Comparison of ENCODE assay signal across 8 cellular contexts in the genomic region with DNA sequence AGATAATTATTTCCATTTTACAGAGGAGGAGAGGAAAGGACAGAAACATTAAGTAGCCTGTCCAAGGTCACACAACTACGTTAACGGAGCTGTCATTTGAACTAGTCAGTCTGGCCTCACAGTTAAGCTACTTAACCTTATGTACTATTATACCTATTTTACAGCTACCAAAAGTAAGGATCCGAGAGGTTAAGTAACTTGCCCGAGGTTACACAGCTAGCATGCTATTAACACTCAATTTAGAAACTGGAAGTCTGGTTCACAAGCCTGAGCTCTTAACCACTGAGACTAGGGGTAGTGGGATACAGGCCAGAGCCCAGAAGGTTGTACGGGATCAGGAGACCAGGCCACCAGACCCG. TPM values are rescaled to one million over a fixed set of nuclear protein-coding genes. Genes with fewer than 3 reads are reported as not detected.
DNase-seq lines count a peak whose midpoint lies in the region; ATAC-seq and TF ChIP-seq lines count a peak whose summit lies in the region.

No MANE protein-coding gene starts in this region.

- in situ Hi-C loops in astrocyte of the spinal cord (cut with HindIII; ENCODE audit: low sequenced_read_pairs) = no loop called here

- intact Hi-C loops in lower lobe of right lung (cut with DNase I) = no loop called here

- peaks cover 20% of the 10 kb centered on the region for H3K36me3 ChIP-seq in lower lobe of right lung

- peak overlapping the region; percentile 70 for H3K27ac Mint-ChIP-seq in activated T-cell treated with anti-CD3 and anti-CD28 coated beads, Interleukin-2, amount 50 U/mL, for 72 hours
- H3K27ac Mint-ChIP-seq in type B pancreatic cell = peak overlapping the region; percentile 93

- no peaks in the 10 kb centered on the region for H3K27me3 Mint-ChIP-seq in activated T-cell treated with anti-CD3 and anti-CD28 coated beads, Interleukin-2, amount 50 U/mL, for 72 hours (ENCODE audit: low read depth)
- no peaks in the 10 kb centered on the region for H3K27me3 Mint-ChIP-seq in type B pancreatic cell

- H3K36me3 Mint-ChIP-seq in activated T-cell treated with anti-CD3 and anti-CD28 coated beads, Interleukin-2, amount 50 U/mL, for 72 hours (ENCODE audit: insufficient read depth in 2 of 2) = peaks cover 2 to 8% of the 10 kb centered on the region in 2 donors
- H3K36me3 Mint-ChIP-seq in type B pancreatic cell = no peaks in the 10 kb centered on the region

- peaks cover 52% of the 10 kb centered on the region for H3K4me1 Mint-ChIP-seq in activated T-cell treated with anti-CD3 and anti-CD28 coated beads, Interleukin-2, amount 50 U/mL, for 72 hours (ENCODE audit: low read depth)
- H3K4me1 Mint-ChIP-seq in type B pancreatic cell (ENCODE audit: unreplicated experiment) = peaks cover 13% of the 10 kb centered on the region

- peaks cover 52% of the 10 kb centered on the region for H3K4me1 ChIP-seq in lower lobe of right lung

- ATAC-seq in activated T-cell treated with anti-CD3 and anti-CD28 coated beads, Interleukin-2, amount 50 U/mL, for 72 hours (replicated peaks in 1 of 2) = no peak
- ATAC-seq in lower lobe of right lung (no peak), HG03039 (IDR thresholded peaks at IDR 0.05; ENCODE audit: unreplicated experiment) (no peak), HG02642 (IDR thresholded peaks at IDR 0.05; ENCODE audit: poor library complexity, unreplicated experiment) (no peak)

- H3K4me3 Mint-ChIP-seq in activated T-cell treated with anti-CD3 and anti-CD28 coated beads, Interleukin-2, amount 50 U/mL, for 72 hours = peak overlapping the region; percentile 75 to 78
- peak overlapping the region; percentile 95 for H3K4me3 Mint-ChIP-seq in type B pancreatic cell

- H3K9me3 ChIP-seq in lower lobe of right lung = no peaks in the 10 kb centered on the region

- DNase-seq in activated T-cell treated with anti-CD3 and anti-CD28 coated beads, Interleukin-2, amount 50 U/mL, for 72 hours = no peak
- no peak for DNase-seq in activated T-cell treated with anti-CD3 and anti-CD28 coated beads for 4 hours
- DNase-seq in astrocyte of the spinal cord (ENCODE audit: low read depth, low spot score) = no peak
- DNase-seq in lower lobe of right lung = no peak
- no peak for DNase-seq in type B pancreatic cell (ENCODE audit: extremely low spot score, unreplicated experiment)
- no peak for DNase-seq in NCI-H1694 treated with DMSO at 0.1 percent for 48 hours (lab: John Stamatoyannopoulos, UW)

- TF ChIP-seq CTCF in astrocyte of the spinal cord (IDR thresholded peaks at IDR 0.05; ENCODE audit: low read depth, low read length) (no peak), lower lobe of right lung (IDR thresholded peaks at IDR 0.05) (no peak), type B pancreatic cell (conservative IDR thresholded peaks at IDR 0.05) (no peak)

- peak overlapping the region; percentile 98 for H3K27ac ChIP-seq in lower lobe of right lung

- no peaks in the 10 kb centered on the region for H3K9me3 Mint-ChIP-seq in activated T-cell treated with anti-CD3 and anti-CD28 coated beads, Interleukin-2, amount 50 U/mL, for 72 hours
- no peaks in the 10 kb centered on the region for H3K9me3 Mint-ChIP-seq in type B pancreatic cell

- H3K4me3 ChIP-seq in astrocyte of the spinal cord (ENCODE audit: low read depth, low read length) (peak overlapping the region; percentile 95), lower lobe of right lung (peak overlapping the region; percentile 97)

- no peaks in the 10 kb centered on the region for H3K27me3 ChIP-seq in lower lobe of right lung (ENCODE audit: low read depth)

RNA-seq across cellular contexts. Expression of a gene that starts 0.5 kb away (rescaled TPM):
- total RNA-seq in activated T-cell treated with anti-CD3 and anti-CD28 coated beads, Interleukin-2, amount 50 U/mL, for 72 hours = 1 to 10 TPM; 2.3 to 3.4 TPM
- 12.6 TPM for total RNA-seq in lower lobe of right lung
- total RNA-seq in type B pancreatic cell (ENCODE audit: low replicate concordance) = 4.4 and 16.1 TPM in 2 replicates

RNA-seq across cellular contexts. Expression of a gene that starts 0.5 kb away (rescaled TPM):
- 10 to 100 TPM; 36.8 to 46.0 TPM for total RNA-seq in activated T-cell treated with anti-CD3 and anti-CD28 coated beads, Interleukin-2, amount 50 U/mL, for 72 hours
- 26.7 TPM for total RNA-seq in lower lobe of right lung
- 34.2 and 37.5 TPM in 2 replicates for total RNA-seq in type B pancreatic cell (ENCODE audit: low replicate concordance)

RNA-seq across cellular contexts. Expression of a gene that starts 8.3 kb away (rescaled TPM):
- not detected for total RNA-seq in activated T-cell treated with anti-CD3 and anti-CD28 coated beads, Interleukin-2, amount 50 U/mL, for 72 hours
- total RNA-seq in lower lobe of right lung (3.5 TPM), type B pancreatic cell (ENCODE audit: low replicate concordance) (not detected in 2 replicates)

RNA-seq across cellular contexts. Expression of a gene that starts 8.9 kb away (rescaled TPM):
- 10 to 100 TPM; 82.0 to 99.8 TPM for total RNA-seq in activated T-cell treated with anti-CD3 and anti-CD28 coated beads, Interleukin-2, amount 50 U/mL, for 72 hours
- 35.0 TPM for total RNA-seq in lower lobe of right lung
- total RNA-seq in type B pancreatic cell (ENCODE audit: low replicate concordance) = 25.4 and 81.1 TPM in 2 replicates

RNA-seq across cellular contexts. Expression of a gene that starts 15.2 kb away (rescaled TPM):
- 100 to 1,000 TPM; 101 to 117 TPM for total RNA-seq in activated T-cell treated with anti-CD3 and anti-CD28 coated beads, Interleukin-2, amount 50 U/mL, for 72 hours
- total RNA-seq in lower lobe of right lung (46.1 TPM), type B pancreatic cell (ENCODE audit: low replicate concordance) (58.7 and 58.8 TPM in 2 replicates)
